10 cellular contexts compared by ENCODE assay signal in genomic region chr4:80196259-80197131, GRCh38. TPM values are rescaled to one million over a fixed set of nuclear protein-coding genes. Genes with fewer than 3 reads are reported as not detected.
DNase-seq lines count a peak whose midpoint lies in the region; ATAC-seq and TF ChIP-seq lines count a peak whose summit lies in the region.
"Had no signal": no experiment of that assay in that cellular context is flagged by ENCODE, and none has a peak within 500 bp of the region (broad histone marks: within the 10 kb centered on the region; RNA-seq: fewer than 3 reads in every experiment).

No MANE protein-coding gene starts in this region.

- H3K4me1 Mint-ChIP-seq in T-helper 1 cell treated with Interleukin-12 subunit alpha and Interleukin-12 subunit beta and Interleukin-4 antibody, amounts not matched to agents 30 μg/mL and 1 μg/mL, for 36 hours (ENCODE audit: low read depth): peaks cover 49% of the 10 kb centered on the region
- peaks cover 28% of the 10 kb centered on the region for H3K4me1 Mint-ChIP-seq in T-helper 17 cell
- H3K4me1 Mint-ChIP-seq in stimulated activated memory B cell treated with anti-CD40 and anti-IgM and Interleukin-4, amounts not matched to agents 10 μg/mL and 1 μg/mL and 100 μg/mL, for 72 hours: peaks cover 46% of the 10 kb centered on the region

- peaks cover 74% of the 10 kb centered on the region for H3K36me3 Mint-ChIP-seq in T-helper 1 cell treated with Interleukin-12 subunit alpha and Interleukin-12 subunit beta and Interleukin-4 antibody, amounts not matched to agents 30 μg/mL and 1 μg/mL, for 36 hours (ENCODE audit: low read depth)
- peaks cover 12% of the 10 kb centered on the region for H3K36me3 Mint-ChIP-seq in T-helper 17 cell (ENCODE audit: low read depth)
- peaks cover 32% of the 10 kb centered on the region for H3K36me3 Mint-ChIP-seq in stimulated activated memory B cell treated with anti-CD40 and anti-IgM and Interleukin-4, amounts not matched to agents 10 μg/mL and 1 μg/mL and 100 μg/mL, for 72 hours

- no peaks in the 10 kb centered on the region for H3K9me3 ChIP-seq in T-helper 17 cell (ENCODE audit: control insufficient read depth, low read length, poor library complexity, severe bottlenecking)

- TF ChIP-seq CTCF in foreskin keratinocyte (conservative IDR thresholded peaks at IDR 0.05): no peak

- H3K9me3 Mint-ChIP-seq in T-helper 1 cell treated with Interleukin-12 subunit alpha and Interleukin-12 subunit beta and Interleukin-4 antibody, amounts not matched to agents 30 μg/mL and 1 μg/mL, for 36 hours: no peaks in the 10 kb centered on the region
- no peaks in the 10 kb centered on the region for H3K9me3 Mint-ChIP-seq in stimulated activated memory B cell treated with anti-CD40 and anti-IgM and Interleukin-4, amounts not matched to agents 10 μg/mL and 1 μg/mL and 100 μg/mL, for 72 hours

- H3K4me3 Mint-ChIP-seq in T-helper 1 cell treated with Interleukin-12 subunit alpha and Interleukin-12 subunit beta and Interleukin-4 antibody, amounts not matched to agents 30 μg/mL and 1 μg/mL, for 36 hours: peak overlapping the region; percentile 77
- H3K4me3 Mint-ChIP-seq in T-helper 17 cell: peak overlapping the region; percentile 88
- peak overlapping the region; percentile 79 for H3K4me3 Mint-ChIP-seq in stimulated activated memory B cell treated with anti-CD40 and anti-IgM and Interleukin-4, amounts not matched to agents 10 μg/mL and 1 μg/mL and 100 μg/mL, for 72 hours

- peaks cover 59% of the 10 kb centered on the region for H3K27me3 Mint-ChIP-seq in T-helper 1 cell treated with Interleukin-12 subunit alpha and Interleukin-12 subunit beta and Interleukin-4 antibody, amounts not matched to agents 30 μg/mL and 1 μg/mL, for 36 hours (ENCODE audit: low read depth)
- peaks cover 10% of the 10 kb centered on the region for H3K27me3 Mint-ChIP-seq in T-helper 17 cell
- no peaks in the 10 kb centered on the region for H3K27me3 Mint-ChIP-seq in stimulated activated memory B cell treated with anti-CD40 and anti-IgM and Interleukin-4, amounts not matched to agents 10 μg/mL and 1 μg/mL and 100 μg/mL, for 72 hours

- no peak overlapping the region for H3K27ac ChIP-seq in foreskin keratinocyte
- H3K27ac ChIP-seq: epithelial cell of prostate had no signal

- H3K27ac Mint-ChIP-seq in T-helper 1 cell treated with Interleukin-12 subunit alpha and Interleukin-12 subunit beta and Interleukin-4 antibody, amounts not matched to agents 30 μg/mL and 1 μg/mL, for 36 hours: peak overlapping the region; percentile 41
- peak overlapping the region; percentile 62 for H3K27ac Mint-ChIP-seq in T-helper 17 cell
- peak overlapping the region; percentile 48 for H3K27ac Mint-ChIP-seq in stimulated activated memory B cell treated with anti-CD40 and anti-IgM and Interleukin-4, amounts not matched to agents 10 μg/mL and 1 μg/mL and 100 μg/mL, for 72 hours

- no peaks in the 10 kb centered on the region for H3K4me1 ChIP-seq in foreskin keratinocyte

- ATAC-seq in T-helper 17 cell: peak; percentile 37
- ATAC-seq in foreskin keratinocyte: peak; percentile 14
- ATAC-seq in stimulated activated memory B cell treated with anti-CD40 and anti-IgM and Interleukin-4, amounts not matched to agents 10 μg/mL and 1 μg/mL and 100 μg/mL, for 72 hours: peak; percentile 52
- no peak for ATAC-seq in GM21423 (IDR thresholded peaks at IDR 0.05; ENCODE audit: unreplicated experiment)

- no peak for DNase-seq in T-helper 1 cell
- DNase-seq in T-helper 17 cell: no peak
- DNase-seq in foreskin keratinocyte: no peak
- no peak for DNase-seq in effector CD4-positive, alpha-beta T cell
- DNase-seq in SKM-1 (lab: John Stamatoyannopoulos, UW; ENCODE audit: unreplicated experiment): no peak
- DNase-seq: stimulated activated CD4-positive, alpha-beta T cell treated with anti-CD3 and anti-CD28 coated beads, Interleukin-2, amount 100 ng/mL, for 48 hours had no signal

- peaks cover 27% of the 10 kb centered on the region for H3K27me3 ChIP-seq in foreskin keratinocyte

RNA-seq across cellular contexts. Expression of gene PRDM8, which starts 0.8 kb away (rescaled TPM):
- 10 to 100 TPM; 10.2 to 20.0 TPM for total RNA-seq in T-helper 17 cell
- 6.8 and 7.5 TPM in 2 replicates for total RNA-seq in foreskin keratinocyte
- polyA plus RNA-seq in foreskin keratinocyte: 3.5 and 4.9 TPM in 2 replicates
